2 cellular contexts compared by ENCODE assay signal in the genomic region with DNA sequence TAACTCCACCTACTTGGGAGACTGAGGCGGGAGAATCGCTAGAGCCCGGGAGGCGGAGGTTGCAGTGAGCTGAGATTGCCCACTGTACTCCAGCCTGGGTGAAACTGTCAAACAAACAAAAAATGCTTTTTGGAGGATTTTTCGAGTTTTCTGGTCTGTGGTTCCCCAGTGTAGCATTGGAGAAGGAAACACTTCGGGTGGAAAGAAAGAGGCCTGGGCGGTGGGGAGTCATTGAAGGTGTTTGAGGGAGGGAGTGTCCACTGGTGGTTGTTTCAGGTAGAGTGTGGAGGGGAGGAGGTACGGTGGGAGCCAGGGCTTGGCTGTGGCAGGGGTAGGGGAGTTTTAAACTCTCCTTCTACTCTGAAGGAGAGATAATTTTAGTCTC.
TF ChIP-seq lines count a peak whose summit lies in the region.

No MANE protein-coding gene starts in this region.

TF ChIP-seq in HCT116, 20 proteins besides CTCF, POLR2A, EP300 and RAD21 (continued from another document):
- TF ChIP-seq, protein P1, sequence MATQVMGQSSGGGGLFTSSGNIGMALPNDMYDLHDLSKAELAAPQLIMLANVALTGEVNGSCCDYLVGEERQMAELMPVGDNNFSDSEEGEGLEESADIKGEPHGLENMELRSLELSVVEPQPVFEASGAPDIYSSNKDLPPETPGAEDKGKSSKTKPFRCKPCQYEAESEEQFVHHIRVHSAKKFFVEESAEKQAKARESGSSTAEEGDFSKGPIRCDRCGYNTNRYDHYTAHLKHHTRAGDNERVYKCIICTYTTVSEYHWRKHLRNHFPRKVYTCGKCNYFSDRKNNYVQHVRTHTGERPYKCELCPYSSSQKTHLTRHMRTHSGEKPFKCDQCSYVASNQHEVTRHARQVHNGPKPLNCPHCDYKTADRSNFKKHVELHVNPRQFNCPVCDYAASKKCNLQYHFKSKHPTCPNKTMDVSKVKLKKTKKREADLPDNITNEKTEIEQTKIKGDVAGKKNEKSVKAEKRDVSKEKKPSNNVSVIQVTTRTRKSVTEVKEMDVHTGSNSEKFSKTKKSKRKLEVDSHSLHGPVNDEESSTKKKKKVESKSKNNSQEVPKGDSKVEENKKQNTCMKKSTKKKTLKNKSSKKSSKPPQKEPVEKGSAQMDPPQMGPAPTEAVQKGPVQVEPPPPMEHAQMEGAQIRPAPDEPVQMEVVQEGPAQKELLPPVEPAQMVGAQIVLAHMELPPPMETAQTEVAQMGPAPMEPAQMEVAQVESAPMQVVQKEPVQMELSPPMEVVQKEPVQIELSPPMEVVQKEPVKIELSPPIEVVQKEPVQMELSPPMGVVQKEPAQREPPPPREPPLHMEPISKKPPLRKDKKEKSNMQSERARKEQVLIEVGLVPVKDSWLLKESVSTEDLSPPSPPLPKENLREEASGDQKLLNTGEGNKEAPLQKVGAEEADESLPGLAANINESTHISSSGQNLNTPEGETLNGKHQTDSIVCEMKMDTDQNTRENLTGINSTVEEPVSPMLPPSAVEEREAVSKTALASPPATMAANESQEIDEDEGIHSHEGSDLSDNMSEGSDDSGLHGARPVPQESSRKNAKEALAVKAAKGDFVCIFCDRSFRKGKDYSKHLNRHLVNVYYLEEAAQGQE (IDR thresholded peaks at IDR 0.05; ENCODE audit: low read depth): no peak
- TF ChIP-seq SP1 (IDR thresholded peaks at IDR 0.05; ENCODE audit: low read depth): no peak
- TF ChIP-seq EZH2 (IDR thresholded peaks at IDR 0.05): no peak
- no peak for TF ChIP-seq FOSL1 (IDR thresholded peaks at IDR 0.05; ENCODE audit: low read depth)
- no peak for TF ChIP-seq SIN3A (IDR thresholded peaks at IDR 0.05; ENCODE audit: low read depth)
- TF ChIP-seq TCF7L2 (IDR thresholded peaks at IDR 0.05; ENCODE audit: borderline replicate concordance, extremely low read depth, insufficient read depth, insufficient read length): no peak

TF ChIP-seq in HEK293T, 16 proteins besides CTCF, POLR2A, EP300 and RAD21 (continued from another document):
- TF ChIP-seq BHLHE40 (IDR thresholded peaks at IDR 0.05; ENCODE audit: borderline replicate concordance): no peak
- no peak for TF ChIP-seq FOXK2 (IDR thresholded peaks at IDR 0.05)
- no peak for TF ChIP-seq TARDBP (IDR thresholded peaks at IDR 0.05)
- TF ChIP-seq ZNF384 (IDR thresholded peaks at IDR 0.05): no peak
TF ChIP-seq in HEK293T: peak in this region for 0.
